23 cellular contexts compared by ENCODE assay signal in genomic region chr18:58359226-58360019, GRCh38.
A peak's percentile ranks its signal among the peaks of the same experiment; 100 is the strongest.
DNase-seq lines count a peak whose midpoint lies in the region; ATAC-seq, FAIRE-seq and TF ChIP-seq lines count a peak whose summit lies in the region.
"Had no signal": no experiment of that assay in that cellular context is flagged by ENCODE, and none has a peak within 500 bp of the region (broad histone marks: within the 10 kb centered on the region; RNA-seq: fewer than 3 reads in every experiment).

No MANE protein-coding gene starts in this region.

- H3K4me1 Mint-ChIP-seq in neural crest cell, result peaks cover 13% of the 10 kb centered on the region
- H3K4me1 Mint-ChIP-seq in T-helper 2 cell treated with Interferon-gamma antibody and Interleukin-4, amounts not matched to agents 5 μg/mL and 100 μg/mL, for 36 hours (ENCODE audit: low read depth), result no peaks in the 10 kb centered on the region
- H3K4me1 Mint-ChIP-seq: activated B cell treated with CpG ODN at 0.5 μM for 24 hours; central memory CD8-positive, alpha-beta T cell had no signal

- peaks cover 7% of the 10 kb centered on the region for H3K36me3 Mint-ChIP-seq in neural crest cell (ENCODE audit: low read depth)
- H3K36me3 Mint-ChIP-seq in T-helper 2 cell treated with Interferon-gamma antibody and Interleukin-4, amounts not matched to agents 5 μg/mL and 100 μg/mL, for 36 hours (ENCODE audit: low read depth), result no peaks in the 10 kb centered on the region
- H3K36me3 Mint-ChIP-seq: CD8-positive, alpha-beta T cell had no signal

- H3K27me3 Mint-ChIP-seq in neural crest cell (ENCODE audit: low read depth), result no peaks in the 10 kb centered on the region
- peaks cover 13% of the 10 kb centered on the region for H3K27me3 Mint-ChIP-seq in T-helper 2 cell treated with Interferon-gamma antibody and Interleukin-4, amounts not matched to agents 5 μg/mL and 100 μg/mL, for 36 hours (ENCODE audit: low read depth)
- H3K27me3 Mint-ChIP-seq: activated B cell treated with CpG ODN at 0.5 μM for 24 hours had no signal

- FAIRE-seq in RCC 7860 (lab: Jason Lieb, UNC) (peak; percentile 41), H54 (lab: Jason Lieb, UNC) (no peak)
- FAIRE-seq: GM18507, H1, K562 had no signal

- no peak overlapping the region for H3K4me3 Mint-ChIP-seq in neural crest cell
- H3K4me3 Mint-ChIP-seq in T-helper 2 cell treated with Interferon-gamma antibody and Interleukin-4, amounts not matched to agents 5 μg/mL and 100 μg/mL, for 36 hours, result no peak overlapping the region
- H3K4me3 Mint-ChIP-seq: activated B cell treated with CpG ODN at 0.5 μM for 24 hours; activated T-helper 1 cell treated with anti-CD3 and anti-CD28 coated beads, Interleukin-12 subunit alpha, Interleukin-12 subunit beta, Interleukin-2, Interleukin-4 antibody, amounts not matched to agents 30 ng/mL and 10 ng/mL and 1 ng/mL, durations not matched to agents 14 hours and 24 hours and 36 hours; CD8-positive, alpha-beta T cell; central memory CD8-positive, alpha-beta T cell; effector memory CD8-positive, alpha-beta T cell; mesothelial cell of epicardium; T-helper 1 cell treated with Interleukin-12 subunit alpha and Interleukin-12 subunit beta and Interleukin-4 antibody, amounts not matched to agents 30 μg/mL and 1 μg/mL, for 36 hours had no signal

- no peaks in the 10 kb centered on the region for H3K9me3 Mint-ChIP-seq in neural crest cell
- H3K9me3 Mint-ChIP-seq in T-helper 2 cell treated with Interferon-gamma antibody and Interleukin-4, amounts not matched to agents 5 μg/mL and 100 μg/mL, for 36 hours, result no peaks in the 10 kb centered on the region
- H3K9me3 Mint-ChIP-seq: activated B cell treated with CpG ODN at 0.5 μM for 24 hours; activated T-helper 1 cell treated with anti-CD3 and anti-CD28 coated beads, Interleukin-12 subunit alpha, Interleukin-12 subunit beta, Interleukin-2, Interleukin-4 antibody, amounts not matched to agents 30 ng/mL and 10 ng/mL and 1 ng/mL, durations not matched to agents 14 hours and 24 hours and 36 hours; CD8-positive, alpha-beta T cell; central memory CD8-positive, alpha-beta T cell; effector memory CD8-positive, alpha-beta T cell; mesothelial cell of epicardium; T-helper 1 cell treated with Interleukin-12 subunit alpha and Interleukin-12 subunit beta and Interleukin-4 antibody, amounts not matched to agents 30 μg/mL and 1 μg/mL, for 36 hours had no signal

- ATAC-seq in HG03442 (IDR thresholded peaks at IDR 0.05; ENCODE audit: unreplicated experiment), result no peak
- ATAC-seq: CD8-positive, alpha-beta T cell; effector memory CD8-positive, alpha-beta T cell; K562 had no signal

- H3K4me3 ChIP-seq in choroid plexus epithelial cell (ENCODE audit: low read depth, low read length), result no peak overlapping the region
- H3K4me3 ChIP-seq: K562, tibial artery had no signal

- DNase-seq in EL (peak; percentile 63), RCC 7860 (ENCODE audit: low spot score) (peak; percentile 23), choroid plexus epithelial cell (ENCODE audit: low read depth) (peak; percentile 35), neural crest cell (ENCODE audit: low read depth, low spot score) (no peak), NCI-H748 (lab: John Stamatoyannopoulos, UW; ENCODE audit: unreplicated experiment) (no peak), H54 (ENCODE audit: insufficient read length, low spot score) (no peak)
- no peak for DNase-seq in T-helper 2 cell treated with Interferon-gamma antibody and Interleukin-4, amounts not matched to agents 5 μg/mL and 100 μg/mL, for 36 hours (ENCODE audit: low spot score)
- DNase-seq: activated B cell treated with CpG ODN at 0.5 μM for 24 hours; CD8-positive, alpha-beta T cell; effector memory CD8-positive, alpha-beta T cell; NCI-H1092; NCI-H2081; SHP77 treated with DMSO at 0.1 percent for 48 hours; stimulated activated naive CD4-positive, alpha-beta T cell; tibial artery had no signal

- peak overlapping the region; percentile 20 for H3K27ac Mint-ChIP-seq in neural crest cell (ENCODE audit: unreplicated experiment)
- no peak overlapping the region for H3K27ac Mint-ChIP-seq in T-helper 2 cell treated with Interferon-gamma antibody and Interleukin-4, amounts not matched to agents 5 μg/mL and 100 μg/mL, for 36 hours
- H3K27ac Mint-ChIP-seq: activated B cell treated with CpG ODN at 0.5 μM for 24 hours; activated T-helper 1 cell treated with anti-CD3 and anti-CD28 coated beads, Interleukin-12 subunit alpha, Interleukin-12 subunit beta, Interleukin-2, Interleukin-4 antibody, amounts not matched to agents 30 ng/mL and 10 ng/mL and 1 ng/mL, durations not matched to agents 14 hours and 24 hours and 36 hours; CD8-positive, alpha-beta T cell; effector memory CD8-positive, alpha-beta T cell; mesothelial cell of epicardium; T-helper 1 cell treated with Interleukin-12 subunit alpha and Interleukin-12 subunit beta and Interleukin-4 antibody, amounts not matched to agents 30 μg/mL and 1 μg/mL, for 36 hours had no signal

- TF ChIP-seq CTCF in choroid plexus epithelial cell (conservative IDR thresholded peaks at IDR 0.05; ENCODE audit: low read depth, low read length) (no peak), neural crest cell (conservative IDR thresholded peaks at IDR 0.05) (no peak)

- no peak for TF ChIP-seq POLR2A in H54 (IDR thresholded peaks at IDR 0.05; ENCODE audit: low read depth, low read length)

Comparison
In these comparisons a context has a peak if more than half of its experiments do, and no peak if none do; other contexts are left out.
1. DNase-seq: peak in EL (single experiment), RCC 7860 (single experiment) and choroid plexus epithelial cell (single experiment); none in neural crest cell (single experiment), T-helper 2 cell treated with Interferon-gamma antibody and Interleukin-4, amounts not matched to agents 5 μg/mL and 100 μg/mL, for 36 hours (single experiment), NCI-H748 (single experiment) and H54 (single experiment).